18 cellular contexts compared by ENCODE assay signal in the genomic region with DNA sequence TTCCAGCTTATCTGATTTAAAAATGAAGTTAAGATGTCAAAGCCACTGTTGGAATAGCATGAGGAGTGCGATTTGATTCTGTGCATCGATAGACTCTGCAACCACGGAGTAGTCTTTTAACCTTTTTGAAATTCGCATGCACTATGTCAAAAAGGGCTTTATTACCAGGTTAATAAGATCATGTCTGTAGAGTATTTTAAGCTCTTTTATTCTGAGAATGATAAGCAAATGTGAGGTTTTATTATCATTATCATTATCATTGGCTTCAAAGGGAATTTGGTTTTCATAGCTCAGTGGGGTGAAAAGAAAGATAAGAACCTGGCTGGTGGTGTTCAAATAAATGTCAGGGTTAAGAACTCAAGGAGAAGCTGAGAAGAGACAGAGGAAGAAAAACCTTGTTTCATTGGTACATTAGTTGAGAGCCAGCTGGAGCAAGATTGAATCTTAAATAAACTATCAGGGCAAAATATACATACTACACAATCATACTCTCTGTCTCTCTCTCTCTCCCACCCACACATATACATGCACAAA.
"Had no signal": no experiment of that assay in that cellular context is flagged by ENCODE, and none has a peak within 500 bp of the region (broad histone marks: within the 10 kb centered on the region; RNA-seq: fewer than 3 reads in every experiment).

No MANE protein-coding gene starts in this region.

- H3K27ac ChIP-seq: SJSA1 had no signal

- DNase-seq: IMR-90, Karpas-422, KG1, MM.1S, NCI-H1092 treated with DMSO at 0.1 percent for 48 hours, NCI-H1436, NCI-H187, NCI-H2029 treated with DMSO at 0.1 percent for 48 hours, NCI-H2171 treated with DMSO at 0.1 percent for 48 hours, NCI-H345, NCI-H446 treated with DMSO at 0.1 percent for 48 hours, NCI-H524, NCI-H526 treated with DMSO at 0.1 percent for 48 hours, NCI-H774, Right ventricle myocardium superior, RPMI8226, SIG-M5 had no signal

- H3K9me3 ChIP-seq: SJSA1 had no signal

- H3K36me3 ChIP-seq: SJSA1 had no signal

- H3K4me3 ChIP-seq: SJSA1 had no signal
